20 cellular contexts compared by ENCODE assay signal in genomic region chr7:27128034-27128433, GRCh38. TPM values are rescaled to one million over a fixed set of nuclear protein-coding genes. Genes with fewer than 3 reads are reported as not detected.
DNase-seq lines count a peak whose midpoint lies in the region; FAIRE-seq and TF ChIP-seq lines count a peak whose summit lies in the region.
"Had no signal": no experiment of that assay in that cellular context is flagged by ENCODE, and none has a peak within 500 bp of the region (broad histone marks: within the 10 kb centered on the region; RNA-seq: fewer than 3 reads in every experiment).

No MANE protein-coding gene starts in this region.

- H3K4me3 Mint-ChIP-seq in endothelial cell (ENCODE audit: unreplicated experiment): no peak overlapping the region
- no peak overlapping the region for H3K4me3 Mint-ChIP-seq in HFFc6
- H3K4me3 Mint-ChIP-seq: memory B cell had no signal

- FAIRE-seq in kidney (lab: Jason Lieb, UNC): no peak

- H3K27me3 ChIP-seq in sigmoid colon: no peaks in the 10 kb centered on the region
- H3K27me3 ChIP-seq: SJSA1 had no signal

- no peak for TF ChIP-seq CTCF in kidney (IDR thresholded peaks at IDR 0.05; ENCODE audit: borderline replicate concordance, extremely low read depth, insufficient read depth)
- TF ChIP-seq CTCF in sigmoid colon (IDR thresholded peaks at IDR 0.05): no peak
- TF ChIP-seq CTCF in endothelial cell (IDR thresholded peaks at IDR 0.05; ENCODE audit: unreplicated experiment): no peak
- no peak for TF ChIP-seq CTCF in HFFc6 (IDR thresholded peaks at IDR 0.05)

- peaks cover 40% of the 10 kb centered on the region for H3K27me3 Mint-ChIP-seq in endothelial cell (ENCODE audit: unreplicated experiment)
- peaks cover 17% of the 10 kb centered on the region for H3K27me3 Mint-ChIP-seq in HFFc6 (ENCODE audit: insufficient read depth)

- peaks cover 26% of the 10 kb centered on the region for H3K4me1 Mint-ChIP-seq in endothelial cell (ENCODE audit: unreplicated experiment)
- peaks cover 27% of the 10 kb centered on the region for H3K4me1 Mint-ChIP-seq in HFFc6 (ENCODE audit: low read depth)
- H3K4me1 Mint-ChIP-seq: memory B cell had no signal

- H3K36me3 ChIP-seq in kidney (ENCODE audit: control insufficient read depth in 1 of 2, insufficient read depth in 2 of 2, low read length in 2 of 2) (no peaks in the 10 kb centered on the region), sigmoid colon (no peaks in the 10 kb centered on the region)
- H3K36me3 ChIP-seq: heart left ventricle, neutrophil had no signal

- peak overlapping the region in 1 of 2 donors; percentile 47 for H3K9ac ChIP-seq in kidney (ENCODE audit: low read length in 2 of 2)

- WGBS in sigmoid colon, 2 donors: 29 to 52% methylated on average over 2 of the region's 2 CpGs

- H3K9me3 ChIP-seq in kidney (ENCODE audit: control insufficient read depth in 1 of 2, low read length in 2 of 2) (no peaks in the 10 kb centered on the region), sigmoid colon (no peaks in the 10 kb centered on the region)
- H3K9me3 ChIP-seq: body of pancreas, Caco-2, heart left ventricle, neutrophil, SJSA1 had no signal

- no peak for TF ChIP-seq POLR2A in sigmoid colon (IDR thresholded peaks at IDR 0.05)

- intact Hi-C loops in kidney (cut with DNase I) (no loop called here), sigmoid colon (cut with DNase I) (no loop called here)

- DNase-seq in DMS79 (lab: John Stamatoyannopoulos, UW) (peak; percentile 95), amniotic epithelial cell (ENCODE audit: low read depth) (peak; percentile 60), kidney (no peak), sigmoid colon (no peak), NCI-H187 (lab: John Stamatoyannopoulos, UW) (no peak), endothelial cell (ENCODE audit: low spot score) (no peak), NCI-H2081 treated with DMSO at 0.1 percent for 48 hours (lab: John Stamatoyannopoulos, UW) (no peak), HFFc6 (no peak)
- DNase-seq: body of pancreas; heart left ventricle; MV-4-11; NCI-H2029; NCI-H510A; stimulated activated CD4-positive, alpha-beta T cell treated with anti-CD3 and anti-CD28 coated beads, Interleukin-2, amount 100 ng/mL, for 24 hours; substantia nigra had no signal

- H3K27ac Mint-ChIP-seq in endothelial cell (ENCODE audit: unreplicated experiment): no peak overlapping the region
- no peak overlapping the region for H3K27ac Mint-ChIP-seq in HFFc6
- H3K27ac Mint-ChIP-seq: memory B cell had no signal

- H3K4me1 ChIP-seq in kidney (ENCODE audit: control insufficient read depth in 1 of 2, insufficient read depth in 1 of 2, low read depth in 1 of 2, low read length in 2 of 2): peaks cover 32 to 34% of the 10 kb centered on the region in 2 donors
- H3K4me1 ChIP-seq in sigmoid colon: peaks cover 0 to 74% (median 61%) of the 10 kb centered on the region in 4 donors

- H3K4me3 ChIP-seq in kidney (ENCODE audit: low read length in 2 of 2) (no peak overlapping the region), sigmoid colon (no peak overlapping the region)
- H3K4me3 ChIP-seq: body of pancreas, heart left ventricle, SJSA1 had no signal

- H3K36me3 Mint-ChIP-seq in endothelial cell (ENCODE audit: low read depth, unreplicated experiment): no peaks in the 10 kb centered on the region
- peaks cover 11% of the 10 kb centered on the region; the same call in 1 of the 2 replicates for H3K36me3 Mint-ChIP-seq in HFFc6 (ENCODE audit: low read depth)

- peak overlapping the region; percentile 10 to 79 for H3K27ac ChIP-seq in kidney (ENCODE audit: low read depth in 2 of 2, low read length in 2 of 2)
- peak overlapping the region; percentile 91 to 99 (median 94) for H3K27ac ChIP-seq in sigmoid colon
- H3K27ac ChIP-seq: body of pancreas, neutrophil, SJSA1 had no signal

- no peak for TF ChIP-seq EP300 in sigmoid colon (IDR thresholded peaks at IDR 0.05)

- H3K9me3 Mint-ChIP-seq in endothelial cell (ENCODE audit: unreplicated experiment): no peaks in the 10 kb centered on the region
- H3K9me3 Mint-ChIP-seq in HFFc6: no peaks in the 10 kb centered on the region

RNA-seq across cellular contexts. Expression of gene HOXA4, which starts 2.5 kb away (rescaled TPM):
- total RNA-seq in kidney (11.2 TPM), sigmoid colon (1 to 10 TPM; 2.0 to 4.2 (median 2.9) TPM), endothelial cell (ENCODE audit: unreplicated experiment) (0.31 TPM)
- polyA plus RNA-seq in kidney (ENCODE audit: insufficient read depth, low read depth, low replicate concordance) (13.0 TPM), sigmoid colon (1 to 10 TPM in 2 of 3 donors, not detected in 1; 1.8 to 4.8 TPM)
- 1 to 10 TPM in 1 of 6 experiments, under 1 TPM in 5; 0.38 to 1.0 (median 0.47) TPM for total RNA-seq in HFFc6 (2021; fragmentation: NEBNext Ultra II Directional; extraction: Animal tissue kit (Norgen Biotek cat#: 25700))

RNA-seq across cellular contexts. Expression of gene HOXA5, which starts 15.4 kb away (rescaled TPM):
- 38.0 TPM for total RNA-seq in kidney
- 19.4 TPM for polyA plus RNA-seq in kidney (ENCODE audit: insufficient read depth, low read depth, low replicate concordance)
- 10 to 100 TPM in 3 of 4 donors, 1 to 10 TPM in 1; 9.2 to 12.2 (median 11.2) TPM for total RNA-seq in sigmoid colon
- polyA plus RNA-seq in sigmoid colon: 10 to 100 TPM in 1 of 3 donors, 1 to 10 TPM in 2; 3.2 to 14.3 (median 7.8) TPM
- 0.59 TPM for total RNA-seq in endothelial cell (ENCODE audit: unreplicated experiment)
- total RNA-seq in HFFc6 (2021; fragmentation: NEBNext Ultra II Directional; extraction: Animal tissue kit (Norgen Biotek cat#: 25700)): 1 to 10 TPM; 2.0 to 3.8 (median 2.8) TPM
- total RNA-seq: T-helper 2 cell treated with Interferon-gamma antibody and Interleukin-4, amounts not matched to agents 100 ng/mL and 5 ng/mL, for 36 hours had no signal

RNA-seq across cellular contexts. Expression of gene HOXA6, which starts 19.5 kb away (rescaled TPM):
- 22.0 TPM for total RNA-seq in kidney
- 1.1 TPM for polyA plus RNA-seq in kidney (ENCODE audit: insufficient read depth, low read depth, low replicate concordance)
- 1 to 10 TPM; 4.2 to 10.0 (median 4.5) TPM for total RNA-seq in sigmoid colon
- polyA plus RNA-seq in sigmoid colon: 1 to 10 TPM in 2 of 3 donors, not detected in 1; 1.6 to 8.1 TPM
- not detected for total RNA-seq in endothelial cell (ENCODE audit: unreplicated experiment)
- total RNA-seq in HFFc6 (2021; fragmentation: NEBNext Ultra II Directional; extraction: Animal tissue kit (Norgen Biotek cat#: 25700)): 1 to 10 TPM; 2.3 to 3.8 (median 2.8) TPM
- total RNA-seq: body of pancreas; heart left ventricle; T-helper 2 cell treated with Interferon-gamma antibody and Interleukin-4, amounts not matched to agents 100 ng/mL and 5 ng/mL, for 36 hours had no signal
- polyA plus RNA-seq: heart left ventricle had no signal

RNA-seq across cellular contexts. Expression of gene HOXA3, which starts 24.3 kb away (rescaled TPM):
- 21.2 TPM for total RNA-seq in kidney
- polyA plus RNA-seq in kidney (ENCODE audit: insufficient read depth, low read depth, low replicate concordance): 6.3 TPM
- total RNA-seq in sigmoid colon: 10 to 100 TPM in 2 of 4 donors, 1 to 10 TPM in 2; 4.9 to 20.8 (median 12.0) TPM
- polyA plus RNA-seq in sigmoid colon: 10 to 100 TPM in 2 of 3 donors, 1 to 10 TPM in 1; 3.9 to 15.6 (median 10.3) TPM
- 0.13 TPM for total RNA-seq in endothelial cell (ENCODE audit: unreplicated experiment)
- total RNA-seq in HFFc6 (2021; fragmentation: NEBNext Ultra II Directional; extraction: Animal tissue kit (Norgen Biotek cat#: 25700)): 1 to 10 TPM in 3 of 6 experiments, under 1 TPM in 3; 0.33 to 1.9 (median 1.1) TPM
- total RNA-seq: T-helper 2 cell treated with Interferon-gamma antibody and Interleukin-4, amounts not matched to agents 100 ng/mL and 5 ng/mL, for 36 hours had no signal

RNA-seq across cellular contexts. Expression of gene HOXA2, which starts 25.6 kb away (rescaled TPM):
- total RNA-seq in kidney (2.9 TPM), sigmoid colon (1 to 10 TPM; 1.6 to 4.3 (median 3.2) TPM), endothelial cell (ENCODE audit: unreplicated experiment) (1.1 TPM)
- polyA plus RNA-seq in kidney (ENCODE audit: insufficient read depth, low read depth, low replicate concordance) (1.3 TPM), sigmoid colon (1 to 10 TPM in 1 of 3 donors, under 1 TPM in 2; 0.60 to 1.9 (median 0.69) TPM)
- under 1 TPM in 3 of 6 experiments, not detected in 3; 0.10 to 0.17 (median 0.14) TPM for total RNA-seq in HFFc6 (2021; fragmentation: NEBNext Ultra II Directional; extraction: Animal tissue kit (Norgen Biotek cat#: 25700))
- total RNA-seq: T-helper 2 cell treated with Interferon-gamma antibody and Interleukin-4, amounts not matched to agents 100 ng/mL and 5 ng/mL, for 36 hours had no signal

Comparison
In these comparisons a context has a peak if more than half of its experiments do, and no peak if none do; other contexts are left out.
1. DNase-seq: peak in DMS79 (single experiment) and amniotic epithelial cell (single experiment); none in kidney (single experiment), sigmoid colon (single experiment), NCI-H187 (0 of 2), endothelial cell (single experiment), NCI-H2081 treated with DMSO at 0.1 percent for 48 hours (single experiment) and HFFc6 (single experiment).